9 cellular contexts compared by ENCODE assay signal in the genomic region with DNA sequence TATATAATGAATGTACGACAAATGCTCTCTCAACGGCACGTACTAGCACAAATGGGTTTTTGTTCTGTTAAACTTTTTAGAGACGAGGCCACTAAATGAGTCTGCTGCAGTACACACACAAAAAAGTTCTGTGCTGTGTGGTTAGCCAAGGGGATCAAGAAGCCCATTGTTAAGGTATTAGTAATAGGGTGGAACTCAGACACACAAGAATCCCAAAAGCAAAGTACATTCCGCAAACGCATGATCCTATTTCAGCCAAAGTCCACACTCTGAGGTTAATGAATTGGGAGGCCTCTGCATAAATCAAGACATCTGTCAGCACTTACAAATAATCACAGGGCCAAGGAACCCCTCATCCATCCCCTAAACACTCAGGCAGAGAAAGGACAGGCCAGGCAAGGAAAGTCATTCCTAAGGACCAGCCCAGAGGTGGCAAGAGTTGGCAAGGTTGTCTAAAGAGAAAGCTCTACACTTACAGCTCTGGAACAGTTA. TPM values are rescaled to one million over a fixed set of nuclear protein-coding genes. Genes with fewer than 3 reads are reported as not detected.
DNase-seq lines count a peak whose midpoint lies in the region; ATAC-seq and TF ChIP-seq lines count a peak whose summit lies in the region.
"Had no signal": no experiment of that assay in that cellular context is flagged by ENCODE, and none has a peak within 500 bp of the region (broad histone marks: within the 10 kb centered on the region; RNA-seq: fewer than 3 reads in every experiment).

No MANE protein-coding gene starts in this region.

- H3K27ac ChIP-seq in RWPE1 (peak overlapping the region; percentile 98), rectal smooth muscle tissue (ENCODE audit: low read depth, low read length) (peak overlapping the region; percentile 50)

- TF ChIP-seq CTCF in RWPE1 (conservative IDR thresholded peaks at IDR 0.05; ENCODE audit: low read depth) = no peak
- TF ChIP-seq CTCF in fibroblast of pulmonary artery (IDR thresholded peaks at IDR 0.05; ENCODE audit: low read length, missing control alignments) = no peak

- POLR2A ChIA-PET in RWPE1 (lab: Yijun Ruan, JAX; ENCODE audit: low non-redundant PET) = no interaction called here

- DNase-seq in Daoy (ENCODE audit: low read depth) (peak; percentile 89), RWPE1 (ENCODE audit: low spot score) (peak; percentile 85), fibroblast of pulmonary artery (ENCODE audit: low read depth) (peak; percentile 89), left lobe of liver (ENCODE audit: low spot score) (no peak), NCI-H2171 (lab: John Stamatoyannopoulos, UW) (no peak), SIG-M5 (lab: John Stamatoyannopoulos, UW) (no peak)
- DNase-seq: hippocampal formation had no signal

- H3K4me3 ChIP-seq in fibroblast of pulmonary artery (replicated peaks; ENCODE audit: low read depth, low read length) (no peak overlapping the region), rectal smooth muscle tissue (ENCODE audit: low read length) (no peak overlapping the region)

- ATAC-seq in left lobe of liver (no peak), SK-N-SH treated with all-trans-retinoic acid at 6 μM for 48 hours (no peak)

- H3K27me3 ChIP-seq in rectal smooth muscle tissue (ENCODE audit: control insufficient read depth, insufficient read depth, low read length) = no peaks in the 10 kb centered on the region

- no peaks in the 10 kb centered on the region for H3K36me3 ChIP-seq in rectal smooth muscle tissue (ENCODE audit: control insufficient read depth, insufficient read depth, low read length)

- H3K9ac ChIP-seq in rectal smooth muscle tissue (ENCODE audit: low read length) = no peak overlapping the region

- CTCF ChIA-PET in RWPE1 (lab: Yijun Ruan, JAX) = no interaction called here

- H3K4me1 ChIP-seq in rectal smooth muscle tissue (ENCODE audit: control insufficient read depth, insufficient read depth, low read length) = peaks cover 4% of the 10 kb centered on the region

TF ChIP-seq in SK-N-SH treated with all-trans-retinoic acid at 6 μM for 48 hours, 23 proteins besides CTCF, POLR2A, EP300 and RAD21:
- TF ChIP-seq SNAI2 (CRISPR knock-in tag; IDR thresholded peaks at IDR 0.05) (no peak), TCF4 (CRISPR knock-in tag; IDR thresholded peaks at IDR 0.05; ENCODE audit: borderline replicate concordance) (no peak), ZFP3 (CRISPR knock-in tag; IDR thresholded peaks at IDR 0.05) (no peak), ISL1 (CRISPR knock-in tag; IDR thresholded peaks at IDR 0.05) (no peak), OSR1 (CRISPR knock-in tag; IDR thresholded peaks at IDR 0.05) (no peak), TOX (CRISPR knock-in tag; IDR thresholded peaks at IDR 0.05; ENCODE audit: borderline replicate concordance) (no peak)
- TF ChIP-seq, protein P1, sequence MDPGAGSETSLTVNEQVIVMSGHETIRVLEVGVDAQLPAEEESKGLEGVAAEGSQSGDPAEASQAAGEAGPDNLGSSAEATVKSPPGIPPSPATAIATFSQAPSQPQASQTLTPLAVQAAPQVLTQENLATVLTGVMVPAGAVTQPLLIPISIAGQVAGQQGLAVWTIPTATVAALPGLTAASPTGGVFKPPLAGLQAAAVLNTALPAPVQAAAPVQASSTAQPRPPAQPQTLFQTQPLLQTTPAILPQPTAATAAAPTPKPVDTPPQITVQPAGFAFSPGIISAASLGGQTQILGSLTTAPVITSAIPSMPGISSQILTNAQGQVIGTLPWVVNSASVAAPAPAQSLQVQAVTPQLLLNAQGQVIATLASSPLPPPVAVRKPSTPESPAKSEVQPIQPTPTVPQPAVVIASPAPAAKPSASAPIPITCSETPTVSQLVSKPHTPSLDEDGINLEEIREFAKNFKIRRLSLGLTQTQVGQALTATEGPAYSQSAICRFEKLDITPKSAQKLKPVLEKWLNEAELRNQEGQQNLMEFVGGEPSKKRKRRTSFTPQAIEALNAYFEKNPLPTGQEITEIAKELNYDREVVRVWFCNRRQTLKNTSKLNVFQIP (CRISPR knock-in tag; IDR thresholded peaks at IDR 0.05; ENCODE audit: borderline replicate concordance, low read depth) = no peak
- TF ChIP-seq, protein P2, sequence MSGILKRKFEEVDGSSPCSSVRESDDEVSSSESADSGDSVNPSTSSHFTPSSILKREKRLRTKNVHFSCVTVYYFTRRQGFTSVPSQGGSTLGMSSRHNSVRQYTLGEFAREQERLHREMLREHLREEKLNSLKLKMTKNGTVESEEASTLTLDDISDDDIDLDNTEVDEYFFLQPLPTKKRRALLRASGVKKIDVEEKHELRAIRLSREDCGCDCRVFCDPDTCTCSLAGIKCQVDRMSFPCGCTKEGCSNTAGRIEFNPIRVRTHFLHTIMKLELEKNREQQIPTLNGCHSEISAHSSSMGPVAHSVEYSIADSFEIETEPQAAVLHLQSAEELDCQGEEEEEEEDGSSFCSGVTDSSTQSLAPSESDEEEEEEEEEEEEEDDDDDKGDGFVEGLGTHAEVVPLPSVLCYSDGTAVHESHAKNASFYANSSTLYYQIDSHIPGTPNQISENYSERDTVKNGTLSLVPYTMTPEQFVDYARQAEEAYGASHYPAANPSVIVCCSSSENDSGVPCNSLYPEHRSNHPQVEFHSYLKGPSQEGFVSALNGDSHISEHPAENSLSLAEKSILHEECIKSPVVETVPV (CRISPR knock-in tag; IDR thresholded peaks at IDR 0.05) = no peak

RNA-seq across cellular contexts. Expression of a gene that starts 12.1 kb away (rescaled TPM):
- total RNA-seq in Daoy (2014; rRNA removed; shearing (Covaris generic)) = 4.8 and 14.0 TPM in 2 replicates
- total RNA-seq in left lobe of liver = 3.2 TPM

RNA-seq across cellular contexts. Expression of a gene that starts 12.6 kb away (rescaled TPM):
- total RNA-seq in Daoy (2014; rRNA removed; shearing (Covaris generic)) = 0.34 TPM in 1 of 2 replicates, not detected in the other
- not detected for total RNA-seq in left lobe of liver

Comparison
In these comparisons a context has a peak if more than half of its experiments do, and no peak if none do; other contexts are left out.
1. DNase-seq: peak in Daoy (single experiment), RWPE1 (single experiment) and fibroblast of pulmonary artery (single experiment); none in left lobe of liver (single experiment), NCI-H2171 (single experiment) and SIG-M5 (single experiment).